Comparison of ENCODE assay signal across 7 cellular contexts in genomic region chr4:2922453-2923101, GRCh38. TPM values are rescaled to one million over a fixed set of nuclear protein-coding genes. Genes with fewer than 3 reads are reported as not detected.
A peak's percentile ranks its signal among the peaks of the same experiment; 100 is the strongest.
DNase-seq lines count a peak whose midpoint lies in the region; ATAC-seq, FAIRE-seq and TF ChIP-seq lines count a peak whose summit lies in the region.
"Not testable (repeated sequence)": the region's sequence is repeated elsewhere in the genome, so short reads cannot be mapped to it uniquely, and the experiment has no call there.

No MANE protein-coding gene starts in this region.

- H2AFZ ChIP-seq in GM23338; astrocyte (ENCODE audit: low read depth, low read length); osteoblast (ENCODE audit: low read length): not testable (repeated sequence)

- not testable (repeated sequence) for H3K27me3 ChIP-seq in GM23338 (ENCODE audit: insufficient read depth); astrocyte (ENCODE audit: insufficient read depth, low read length); osteoblast (ENCODE audit: insufficient read depth, low read length)

- POLR2A ChIA-PET in activated CD4-positive, alpha-beta memory T cell treated with anti-CD3 and anti-CD28 coated beads, Interleukin-2, amount 10 ng/mL, durations not matched to agents 7 days and 5 days (lab: Charles Lee): interaction anchor here (1.4 to 1.6 kb wide), 2 partner anchors 13 to 193 kb away, joined by 4 to 22 read pairs; no protein-coding TSS in a partner anchor

- CTCF ChIA-PET in activated CD4-positive, alpha-beta memory T cell treated with anti-CD3 and anti-CD28 coated beads, Interleukin-2, amount 10 ng/mL, durations not matched to agents 7 days and 5 days (lab: Charles Lee): interaction anchor here (1.0 to 1.1 kb wide), 3 partner anchors 13 to 158 kb away, joined by 3 to 7 read pairs (median 4); no protein-coding TSS in a partner anchor

- H3F3A ChIP-seq in GM23338 (replicated peaks; ENCODE audit: low read depth): not testable (repeated sequence)

- H3K79me2 ChIP-seq in GM23338 (replicated peaks; ENCODE audit: insufficient read depth): peaks cover 40% of the 10 kb centered on the region
- peaks cover 69% of the 10 kb centered on the region for H3K79me2 ChIP-seq in astrocyte (ENCODE audit: insufficient read depth, low read length)
- peaks cover 67% of the 10 kb centered on the region for H3K79me2 ChIP-seq in osteoblast (ENCODE audit: insufficient read depth, low read length)

- H3K4me1 ChIP-seq in GM23338 (ENCODE audit: insufficient read depth) (peaks cover 23% of the 10 kb centered on the region), astrocyte (ENCODE audit: insufficient read depth, low read length) (peaks cover 11% of the 10 kb centered on the region)
- H3K4me1 ChIP-seq in osteoblast (ENCODE audit: insufficient read depth, low read length): not testable (repeated sequence)

- DNase-seq in GM23338 (ENCODE audit: low spot score): peak; percentile 86
- peak; percentile 47 for DNase-seq in NCI-H69 (lab: John Stamatoyannopoulos, UW)
- DNase-seq in activated CD4-positive, alpha-beta memory T cell treated with anti-CD3 and anti-CD28 coated beads, Interleukin-2, amount 10 ng/mL, durations not matched to agents 7 days and 5 days: peak; percentile 64
- DNase-seq in astrocyte (ENCODE audit: low read depth): peak; percentile 55
- DNase-seq in epithelial cell of prostate (ENCODE audit: low read depth, low spot score); osteoblast (ENCODE audit: insufficient read length, low spot score, missing footprints): not testable (repeated sequence)
- peak; percentile 41 for DNase-seq in left lobe of liver (ENCODE audit: low spot score)

- not testable (repeated sequence) for H3K9me3 ChIP-seq in astrocyte (ENCODE audit: insufficient read depth, low read depth, low read length); osteoblast (ENCODE audit: low read depth, low read length)

- H3K4me3 ChIP-seq in GM23338: peak overlapping the region; percentile 37; the same call in 1 of the 2 replicates
- not testable (repeated sequence) for H3K4me3 ChIP-seq in astrocyte (ENCODE audit: insufficient read depth, low read depth, low read length); osteoblast (ENCODE audit: insufficient read depth, low read length)

- H3K27ac Mint-ChIP-seq in GM23338 (peak overlapping the region; percentile 82), astrocyte (ENCODE audit: unreplicated experiment) (peak overlapping the region; percentile 92)
- H3K27ac Mint-ChIP-seq in activated CD4-positive, alpha-beta memory T cell treated with anti-CD3 and anti-CD28 coated beads, Interleukin-2, amount 10 ng/mL, durations not matched to agents 7 days and 5 days: peak overlapping the region; percentile 75

- H3K36me3 Mint-ChIP-seq in GM23338 (ENCODE audit: low read depth): peaks cover 90% of the 10 kb centered on the region
- peaks cover 72% of the 10 kb centered on the region for H3K36me3 Mint-ChIP-seq in activated CD4-positive, alpha-beta memory T cell treated with anti-CD3 and anti-CD28 coated beads, Interleukin-2, amount 10 ng/mL, durations not matched to agents 7 days and 5 days (ENCODE audit: low read depth)
- H3K36me3 Mint-ChIP-seq in astrocyte (ENCODE audit: low read depth, unreplicated experiment): peaks cover 38% of the 10 kb centered on the region

- not testable (repeated sequence) for H3K9me2 ChIP-seq in GM23338 (ENCODE audit: insufficient read depth)

- H3K27ac ChIP-seq in GM23338 (ENCODE audit: low read depth) (peak overlapping the region; percentile 94), astrocyte (ENCODE audit: low read depth, low read length) (peak overlapping the region; percentile 55), epithelial cell of prostate (peak overlapping the region; percentile 63), osteoblast (ENCODE audit: low read depth, low read length) (peak overlapping the region; percentile 28)

- H3K9me3 Mint-ChIP-seq in GM23338: peaks cover 56% of the 10 kb centered on the region
- not testable (repeated sequence) for H3K9me3 Mint-ChIP-seq in activated CD4-positive, alpha-beta memory T cell treated with anti-CD3 and anti-CD28 coated beads, Interleukin-2, amount 10 ng/mL, durations not matched to agents 7 days and 5 days; astrocyte (ENCODE audit: unreplicated experiment)

- not testable (repeated sequence) for H3K36me3 ChIP-seq in GM23338 (ENCODE audit: insufficient read depth); astrocyte (ENCODE audit: insufficient read depth, low read length)
- peaks cover 36% of the 10 kb centered on the region for H3K36me3 ChIP-seq in osteoblast (ENCODE audit: insufficient read depth, low read length)

- H3K4me3 Mint-ChIP-seq in GM23338; activated CD4-positive, alpha-beta memory T cell treated with anti-CD3 and anti-CD28 coated beads, Interleukin-2, amount 10 ng/mL, durations not matched to agents 7 days and 5 days: not testable (repeated sequence)
- peak overlapping the region; percentile 68 for H3K4me3 Mint-ChIP-seq in astrocyte (ENCODE audit: unreplicated experiment)

- peak overlapping the region; percentile 25 for H3K9ac ChIP-seq in astrocyte (ENCODE audit: low read length)

- not testable (repeated sequence) for H3K27me3 Mint-ChIP-seq in GM23338 (ENCODE audit: insufficient read depth, low read depth, poor library complexity); activated CD4-positive, alpha-beta memory T cell treated with anti-CD3 and anti-CD28 coated beads, Interleukin-2, amount 10 ng/mL, durations not matched to agents 7 days and 5 days; astrocyte (ENCODE audit: low read depth, unreplicated experiment)

- peak overlapping the region; percentile 58 for H3K4me2 ChIP-seq in GM23338
- peak overlapping the region; percentile 67 for H3K4me2 ChIP-seq in astrocyte (ENCODE audit: low read length)
- H3K4me2 ChIP-seq in osteoblast (ENCODE audit: insufficient read depth, low read length): not testable (repeated sequence)

- peak; percentile 38; the same call in 2 of the 3 replicates for ATAC-seq in GM23338
- ATAC-seq in left lobe of liver: not testable (repeated sequence)

- not testable (repeated sequence) for FAIRE-seq in astrocyte (lab: Jason Lieb, UNC)

- not testable (repeated sequence) for TF ChIP-seq CTCF in GM23338 (conservative IDR thresholded peaks at IDR 0.05; ENCODE audit: low read depth in 2 of 2); astrocyte (IDR thresholded peaks at IDR 0.05; ENCODE audit: insufficient read depth, low read depth, low read length); osteoblast (IDR thresholded peaks at IDR 0.05; ENCODE audit: extremely low read depth, low read depth, low read length)

- not testable (repeated sequence) for H4K20me1 ChIP-seq in GM23338 (replicated peaks; ENCODE audit: insufficient read depth); osteoblast (ENCODE audit: insufficient read depth, low read length)
- H4K20me1 ChIP-seq in astrocyte (ENCODE audit: insufficient read depth, low read length): peaks cover 21% of the 10 kb centered on the region

- H3K4me1 Mint-ChIP-seq in GM23338 (peaks cover 29% of the 10 kb centered on the region), astrocyte (ENCODE audit: low read depth, unreplicated experiment) (peaks cover 14% of the 10 kb centered on the region)
- peaks cover 40% of the 10 kb centered on the region for H3K4me1 Mint-ChIP-seq in activated CD4-positive, alpha-beta memory T cell treated with anti-CD3 and anti-CD28 coated beads, Interleukin-2, amount 10 ng/mL, durations not matched to agents 7 days and 5 days

TF ChIP-seq in GM23338, 12 proteins besides CTCF, POLR2A, EP300 and RAD21:
- TF ChIP-seq CREB1 (CRISPR knock-in tag; IDR thresholded peaks at IDR 0.05; ENCODE audit: low read depth): 0 out of 2 replicates have a peak, but pooled peaks have one; percentile 8

RNA-seq across cellular contexts. Expression of gene NOP14, which starts 40.6 kb away (rescaled TPM):
- 24.2 and 29.9 TPM in 2 replicates for total RNA-seq in GM23338 (2014; rRNA removed; shearing (Covaris generic))
- polyA plus RNA-seq in GM23338 (2016; fragmentation: Nextera tagmentation; extraction: Ambion mirVana): 38.7 and 38.9 TPM in 2 replicates
- 10 to 100 TPM; 34.1 to 38.7 TPM for total RNA-seq in activated CD4-positive, alpha-beta memory T cell treated with anti-CD3 and anti-CD28 coated beads, Interleukin-2, amount 10 ng/mL, durations not matched to agents 7 days and 5 days
- total RNA-seq in astrocyte (28.3 and 35.3 TPM in 2 replicates), left lobe of liver (18.7 TPM), osteoblast (24.2 and 30.0 TPM in 2 replicates)

RNA-seq across cellular contexts. Expression of gene GRK4, which starts 40.8 kb away (rescaled TPM):
- 0.82 and 1.4 TPM in 2 replicates for total RNA-seq in GM23338 (2014; rRNA removed; shearing (Covaris generic))
- 1.3 and 2.4 TPM in 2 replicates for polyA plus RNA-seq in GM23338 (2016; fragmentation: Nextera tagmentation; extraction: Ambion mirVana)
- total RNA-seq in activated CD4-positive, alpha-beta memory T cell treated with anti-CD3 and anti-CD28 coated beads, Interleukin-2, amount 10 ng/mL, durations not matched to agents 7 days and 5 days: 1 to 10 TPM; 3.1 to 3.6 TPM
- total RNA-seq in astrocyte (6.7 and 8.5 TPM in 2 replicates), left lobe of liver (3.2 TPM), osteoblast (7.4 and 7.6 TPM in 2 replicates)

Comparison
In these comparisons a context has a peak if more than half of its experiments do, and no peak if none do; other contexts are left out.
1. H3K27ac ChIP-seq: peak in every context shown above with its lines; median percentile 94 in GM23338; 63 in epithelial cell of prostate; 55 in astrocyte; 28 in osteoblast.